Comparison of ENCODE assay signal across 8 cellular contexts in the genomic region with DNA sequence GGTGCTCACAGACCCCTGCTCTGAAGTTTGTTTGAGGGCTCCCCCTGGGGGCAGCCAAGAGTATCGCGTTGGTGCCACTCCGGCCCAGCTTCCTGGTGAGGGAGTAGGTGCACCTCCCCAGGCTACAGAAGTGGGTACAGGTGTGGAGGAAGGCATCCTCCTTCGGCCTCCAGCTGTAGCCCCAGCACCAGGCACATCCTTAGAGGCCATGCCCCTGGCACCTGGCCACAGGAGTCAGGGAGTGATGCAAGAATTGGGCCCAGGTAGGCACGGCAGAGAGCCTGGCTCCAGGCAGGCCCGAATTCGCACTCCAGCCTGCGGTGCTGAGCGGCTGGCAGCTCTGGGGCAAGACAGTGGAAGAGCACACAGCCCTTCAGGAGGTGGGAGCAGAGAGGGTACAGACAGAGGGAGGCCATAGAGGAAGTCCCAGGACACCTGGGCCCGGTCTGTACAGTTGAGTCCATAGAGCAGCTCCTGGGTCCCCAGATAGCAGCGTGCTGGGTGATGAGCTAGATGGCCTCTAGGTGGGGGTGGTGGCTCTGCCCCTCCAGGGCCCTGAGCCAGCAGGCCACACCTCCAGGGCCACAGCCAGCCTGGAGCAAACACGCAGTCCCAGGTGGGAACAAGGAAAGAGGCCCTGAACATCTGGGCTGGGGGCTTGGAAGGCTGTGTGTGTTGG. TPM values are rescaled to one million over a fixed set of nuclear protein-coding genes. Genes with fewer than 3 reads are reported as not detected.
DNase-seq lines count a peak whose midpoint lies in the region; ATAC-seq and TF ChIP-seq lines count a peak whose summit lies in the region.

No MANE protein-coding gene starts in this region.

- peaks cover 23% of the 10 kb centered on the region for H3K4me1 Mint-ChIP-seq in activated T-cell treated with anti-CD3 and anti-CD28 coated beads, Interleukin-2, amount 50 U/mL, for 72 hours (ENCODE audit: low read depth)
- H3K4me1 Mint-ChIP-seq in neural crest cell = peaks cover 14% of the 10 kb centered on the region

- no peaks in the 10 kb centered on the region for H3K36me3 Mint-ChIP-seq in activated T-cell treated with anti-CD3 and anti-CD28 coated beads, Interleukin-2, amount 50 U/mL, for 72 hours (ENCODE audit: insufficient read depth in 2 of 2)
- no peaks in the 10 kb centered on the region for H3K36me3 Mint-ChIP-seq in neural crest cell (ENCODE audit: low read depth)

- H3K4me3 Mint-ChIP-seq in activated T-cell treated with anti-CD3 and anti-CD28 coated beads, Interleukin-2, amount 50 U/mL, for 72 hours = peak overlapping the region; percentile 52 to 62
- peak overlapping the region; percentile 80 for H3K4me3 Mint-ChIP-seq in neural crest cell

- in situ Hi-C loops in GM13977 (cut with MboI; ENCODE audit: low pct_unique_long_range_greater_than_20kb, low sequenced_read_pairs, unreplicated experiment) = no loop called here

- H3K4me3 ChIP-seq in LNCaP clone FGC (ENCODE audit: low read depth, low read length) (peak overlapping the region; percentile 64), RWPE2 (ENCODE audit: severe bottlenecking) (no peak overlapping the region)

- H3K27ac ChIP-seq in RWPE2 (ENCODE audit: poor library complexity, severe bottlenecking) = no peak overlapping the region

- H3K27ac Mint-ChIP-seq in activated T-cell treated with anti-CD3 and anti-CD28 coated beads, Interleukin-2, amount 50 U/mL, for 72 hours = no peak overlapping the region
- H3K27ac Mint-ChIP-seq in neural crest cell (ENCODE audit: unreplicated experiment) = no peak overlapping the region

- no peaks in the 10 kb centered on the region for H3K4me1 ChIP-seq in RWPE2 (ENCODE audit: insufficient read depth, poor library complexity, severe bottlenecking)

- no peaks in the 10 kb centered on the region for H3K9me3 Mint-ChIP-seq in activated T-cell treated with anti-CD3 and anti-CD28 coated beads, Interleukin-2, amount 50 U/mL, for 72 hours
- no peaks in the 10 kb centered on the region for H3K9me3 Mint-ChIP-seq in neural crest cell

- ATAC-seq in RWPE2 (ENCODE audit: low read depth) (peak; percentile 38), GM19397 (IDR thresholded peaks at IDR 0.05; ENCODE audit: unreplicated experiment) (no peak)
- ATAC-seq in activated T-cell treated with anti-CD3 and anti-CD28 coated beads, Interleukin-2, amount 50 U/mL, for 72 hours (replicated peaks in 1 of 2) = peak; percentile 50 to 59

- TF ChIP-seq CTCF in GM13977 (IDR thresholded peaks at IDR 0.05; ENCODE audit: extremely low read depth, insufficient read depth, missing control alignments) (peak; percentile 86), LNCaP clone FGC (IDR thresholded peaks at IDR 0.05; ENCODE audit: control insufficient read depth, extremely low read depth, insufficient read depth) (peak; percentile 71), RWPE2 (IDR thresholded peaks at IDR 0.05; ENCODE audit: poor library complexity, severe bottlenecking) (peak; percentile 83), neural crest cell (conservative IDR thresholded peaks at IDR 0.05) (peak; percentile 79)

- no peaks in the 10 kb centered on the region for H3K27me3 Mint-ChIP-seq in activated T-cell treated with anti-CD3 and anti-CD28 coated beads, Interleukin-2, amount 50 U/mL, for 72 hours (ENCODE audit: low read depth)
- peaks cover 15% of the 10 kb centered on the region for H3K27me3 Mint-ChIP-seq in neural crest cell (ENCODE audit: low read depth)

- H3K27me3 ChIP-seq in RWPE2 (ENCODE audit: insufficient read depth, poor library complexity, severe bottlenecking) = no peaks in the 10 kb centered on the region

- no peaks in the 10 kb centered on the region for H3K36me3 ChIP-seq in RWPE2 (ENCODE audit: low read depth)

- DNase-seq in GM13977 (ENCODE audit: low spot score) (peak; percentile 92), LNCaP clone FGC (ENCODE audit: low read depth) (peak; percentile 72), RWPE2 (ENCODE audit: low spot score) (no peak), fibroblast of gingiva (ENCODE audit: low read depth) (peak; percentile 51), neural crest cell (ENCODE audit: low read depth, low spot score) (peak; percentile 80), superior temporal gyrus (ENCODE audit: extremely low spot score) (peak; percentile 89)
- peak; percentile 87 to 91 for DNase-seq in activated T-cell treated with anti-CD3 and anti-CD28 coated beads, Interleukin-2, amount 50 U/mL, for 72 hours

- no peaks in the 10 kb centered on the region for H3K9me3 ChIP-seq in RWPE2 (ENCODE audit: severe bottlenecking)

RNA-seq across cellular contexts. Expression of gene SAPCD2, which starts 2.4 kb away (rescaled TPM):
- 1 to 10 TPM; 6.6 to 8.4 TPM for total RNA-seq in activated T-cell treated with anti-CD3 and anti-CD28 coated beads, Interleukin-2, amount 50 U/mL, for 72 hours
- total RNA-seq in neural crest cell = 29.8 and 31.1 TPM in 2 replicates

RNA-seq across cellular contexts. Expression of gene UAP1L1, which starts 9.3 kb away (rescaled TPM):
- 10 to 100 TPM; 13.6 to 14.3 TPM for total RNA-seq in activated T-cell treated with anti-CD3 and anti-CD28 coated beads, Interleukin-2, amount 50 U/mL, for 72 hours
- total RNA-seq in neural crest cell = 2.6 and 2.9 TPM in 2 replicates

RNA-seq across cellular contexts. Expression of gene ENTPD2, which starts 14.1 kb away (rescaled TPM):
- total RNA-seq in activated T-cell treated with anti-CD3 and anti-CD28 coated beads, Interleukin-2, amount 50 U/mL, for 72 hours = under 1 TPM; 0.28 to 0.48 TPM
- total RNA-seq in neural crest cell = not detected in 2 replicates

RNA-seq across cellular contexts. Expression of gene MAN1B1, which starts 18.8 kb away (rescaled TPM):
- total RNA-seq in activated T-cell treated with anti-CD3 and anti-CD28 coated beads, Interleukin-2, amount 50 U/mL, for 72 hours = 10 to 100 TPM; 40.3 to 45.8 TPM
- total RNA-seq in neural crest cell = 50.4 and 54.0 TPM in 2 replicates

RNA-seq across cellular contexts. Expression of gene NPDC1, which starts 22.0 kb away (rescaled TPM):
- total RNA-seq in activated T-cell treated with anti-CD3 and anti-CD28 coated beads, Interleukin-2, amount 50 U/mL, for 72 hours = 10 to 100 TPM; 27.2 to 28.7 TPM
- total RNA-seq in neural crest cell = 54.7 and 61.1 TPM in 2 replicates
